In genomic region chr22:50600541-50600940, GRCh38 we compare ENCODE assay signal across 8 cellular contexts. TPM values are rescaled to one million over a fixed set of nuclear protein-coding genes. Genes with fewer than 3 reads are reported as not detected.
DNase-seq lines count a peak whose midpoint lies in the region; ATAC-seq, FAIRE-seq and TF ChIP-seq lines count a peak whose summit lies in the region.

Gene MAPK8IP2, plus strand, starts transcription at chr22:50600793. Its CDS starts 26 bp downstream, at chr22:50600819.

- H3K36me3 ChIP-seq in CD8-positive, alpha-beta memory T cell (ENCODE audit: insufficient read depth, low read length) = no peaks in the 10 kb centered on the region
- no peaks in the 10 kb centered on the region for H3K36me3 ChIP-seq in bronchial epithelial cell (ENCODE audit: control insufficient read depth, insufficient read depth, low read length)
- no peaks in the 10 kb centered on the region for H3K36me3 ChIP-seq in naive thymus-derived CD4-positive, alpha-beta T cell (ENCODE audit: control insufficient read depth in 2 of 3, insufficient read depth in 3 of 3, low read length in 3 of 3)
- no peaks in the 10 kb centered on the region for H3K36me3 ChIP-seq in effector memory CD4-positive, alpha-beta T cell (ENCODE audit: control insufficient read depth, insufficient read depth, low read length)

- H3K4me1 ChIP-seq in CD8-positive, alpha-beta memory T cell (ENCODE audit: insufficient read depth, low read length) = no peaks in the 10 kb centered on the region
- peaks cover 0 to 4% of the 10 kb centered on the region in 2 donors for H3K4me1 ChIP-seq in naive thymus-derived CD4-positive, alpha-beta T cell (ENCODE audit: control insufficient read depth in 2 of 2, insufficient read depth in 2 of 2, low read length in 2 of 2)
- H3K4me1 ChIP-seq in effector memory CD4-positive, alpha-beta T cell (ENCODE audit: control insufficient read depth, insufficient read depth, low read length, poor library complexity, severe bottlenecking) = no peaks in the 10 kb centered on the region

- peak within 1 kb of the TSS in 2 of 8 donors; percentile 29 to 43 for H3K27ac Mint-ChIP-seq in CD8-positive, alpha-beta memory T cell
- peak within 1 kb of the TSS in 1 of 9 donors; percentile 67 for H3K27ac Mint-ChIP-seq in naive thymus-derived CD4-positive, alpha-beta T cell

- no peak within 1 kb of the TSS for H3K27ac ChIP-seq in CD8-positive, alpha-beta memory T cell (ENCODE audit: low read depth, low read length)
- no peak within 1 kb of the TSS for H3K27ac ChIP-seq in naive thymus-derived CD4-positive, alpha-beta T cell (ENCODE audit: low read depth, low read length)
- H3K27ac ChIP-seq in effector memory CD4-positive, alpha-beta T cell (ENCODE audit: insufficient read depth, low read length, poor library complexity, severe bottlenecking) = no peak within 1 kb of the TSS

- H3K4me3 Mint-ChIP-seq in CD8-positive, alpha-beta memory T cell = peak within 1 kb of the TSS; percentile 63 to 85 (median 74)
- peak within 1 kb of the TSS; percentile 63 to 89 (median 78) for H3K4me3 Mint-ChIP-seq in naive thymus-derived CD4-positive, alpha-beta T cell

- H3K9me3 Mint-ChIP-seq in CD8-positive, alpha-beta memory T cell = peaks cover 0 to 4% (median 2%) of the 10 kb centered on the region in 5 donors
- H3K9me3 Mint-ChIP-seq in naive thymus-derived CD4-positive, alpha-beta T cell = peaks cover 0 to 6% (median 0%) of the 10 kb centered on the region in 11 donors

- no peaks in the 10 kb centered on the region for H3K9me3 ChIP-seq in CD8-positive, alpha-beta memory T cell (ENCODE audit: low read length)
- no peaks in the 10 kb centered on the region for H3K9me3 ChIP-seq in naive thymus-derived CD4-positive, alpha-beta T cell (ENCODE audit: control insufficient read depth in 2 of 3, low read length in 3 of 3)
- H3K9me3 ChIP-seq in effector memory CD4-positive, alpha-beta T cell (ENCODE audit: control insufficient read depth, low read length) = no peaks in the 10 kb centered on the region

- CTCF ChIA-PET in CD8-positive, alpha-beta memory T cell (lab: Charles Lee) = no interaction called here
- CTCF ChIA-PET in naive thymus-derived CD4-positive, alpha-beta T cell (lab: Charles Lee) = no interaction called here

- no peak within 1 kb of the TSS for H3K4me3 ChIP-seq in CD8-positive, alpha-beta memory T cell (ENCODE audit: low read length)
- H3K4me3 ChIP-seq in bronchial epithelial cell (ENCODE audit: low read depth, low read length) = peak within 1 kb of the TSS; percentile 12
- H3K4me3 ChIP-seq in naive thymus-derived CD4-positive, alpha-beta T cell (ENCODE audit: low read length) = no peak within 1 kb of the TSS
- no peak within 1 kb of the TSS for H3K4me3 ChIP-seq in effector memory CD4-positive, alpha-beta T cell (ENCODE audit: insufficient read depth, low read depth, low read length, poor library complexity, severe bottlenecking)

- H3K36me3 Mint-ChIP-seq in CD8-positive, alpha-beta memory T cell = peaks cover 1 to 18% (median 5%) of the 10 kb centered on the region in 3 donors
- H3K36me3 Mint-ChIP-seq in naive thymus-derived CD4-positive, alpha-beta T cell = peaks cover 4 to 24% (median 14%) of the 10 kb centered on the region in 5 donors

- peaks cover 36 to 37% of the 10 kb centered on the region in 2 donors for H3K27me3 Mint-ChIP-seq in CD8-positive, alpha-beta memory T cell
- peaks cover 23 to 56% (median 28%) of the 10 kb centered on the region in 5 donors for H3K27me3 Mint-ChIP-seq in naive thymus-derived CD4-positive, alpha-beta T cell

- H3K27me3 ChIP-seq in CD8-positive, alpha-beta memory T cell (ENCODE audit: insufficient read depth, low read length, poor library complexity, severe bottlenecking) = peaks cover 23% of the 10 kb centered on the region
- H3K27me3 ChIP-seq in bronchial epithelial cell (ENCODE audit: control insufficient read depth, insufficient read depth, low read length) = peaks cover 16% of the 10 kb centered on the region
- peaks cover 5 to 6% of the 10 kb centered on the region in 2 donors for H3K27me3 ChIP-seq in naive thymus-derived CD4-positive, alpha-beta T cell (ENCODE audit: control insufficient read depth in 2 of 2, insufficient read depth in 2 of 2, low read length in 2 of 2)
- H3K27me3 ChIP-seq in effector memory CD4-positive, alpha-beta T cell (replicated peaks; ENCODE audit: control insufficient read depth, insufficient read depth, low read length, poor library complexity, severe bottlenecking) = peaks cover 51% of the 10 kb centered on the region

- FAIRE-seq in bronchial epithelial cell (lab: Jason Lieb, UNC) = no peak

- peaks cover 5 to 21% (median 14%) of the 10 kb centered on the region in 3 donors for H3K4me1 Mint-ChIP-seq in CD8-positive, alpha-beta memory T cell
- H3K4me1 Mint-ChIP-seq in naive thymus-derived CD4-positive, alpha-beta T cell = peaks cover 6 to 18% (median 12%) of the 10 kb centered on the region in 7 donors

- no peak for TF ChIP-seq CTCF in bronchial epithelial cell (IDR thresholded peaks at IDR 0.05; ENCODE audit: insufficient read depth, low read length, severe bottlenecking)

- intact Hi-C loops in naive thymus-derived CD4-positive, alpha-beta T cell (cut with micrococcal nuclease) = loop anchor here in 1 of 2 donors (1.0 kb wide), 2 partner anchors 17 to 38 kb away; partner anchors contain the start of gene SYCE3

- DNase-seq in CD8-positive, alpha-beta memory T cell = no peak
- DNase-seq in NCI-H1105 (lab: John Stamatoyannopoulos, UW) (peak; percentile 33), bronchial epithelial cell (ENCODE audit: low read depth) (no peak), NCI-H187 (lab: John Stamatoyannopoulos, UW) (no peak)
- DNase-seq in naive thymus-derived CD4-positive, alpha-beta T cell = no peak
- DNase-seq in effector memory CD4-positive, alpha-beta T cell = no peak

- ATAC-seq in naive thymus-derived CD4-positive, alpha-beta T cell = peak; percentile 41
- no peak for ATAC-seq in GM19328 (IDR thresholded peaks at IDR 0.05; ENCODE audit: unreplicated experiment)
- no peak for ATAC-seq in HG02981 (IDR thresholded peaks at IDR 0.05; ENCODE audit: unreplicated experiment)

- POLR2A ChIA-PET in CD8-positive, alpha-beta memory T cell (lab: Charles Lee) = interaction anchor here (1.0 kb wide), 1 partner anchor 27 kb away, joined by 3 read pairs; the partner anchor contains the start of gene ARSA
- POLR2A ChIA-PET in naive thymus-derived CD4-positive, alpha-beta T cell (lab: Charles Lee) = interaction anchor here (1.0 kb wide), 1 partner anchor 19 kb away, joined by 3 read pairs; no protein-coding TSS in a partner anchor

RNA-seq across cellular contexts. Expression of gene MAPK8IP2, which starts in this region (rescaled TPM):
- under 1 TPM; 0.20 to 0.28 TPM for total RNA-seq in CD8-positive, alpha-beta memory T cell
- polyA plus RNA-seq in CD8-positive, alpha-beta memory T cell = not detected
- 0.53 and 0.77 TPM in 2 replicates for total RNA-seq in bronchial epithelial cell
- total RNA-seq in naive thymus-derived CD4-positive, alpha-beta T cell = under 1 TPM; 0.24 to 0.64 (median 0.38) TPM
- polyA plus RNA-seq in naive thymus-derived CD4-positive, alpha-beta T cell = not detected

Comparison
In these comparisons a context has a peak if more than half of its experiments do, and no peak if none do; other contexts are left out.
1. Peak in ATAC-seq in naive thymus-derived CD4-positive, alpha-beta T cell; RNA of the gene not detected or under 1 TPM.